Comparison of ENCODE assay signal across 8 cellular contexts in genomic region chr9:121074370-121075250, GRCh38. TPM values are rescaled to one million over a fixed set of nuclear protein-coding genes. Genes with fewer than 3 reads are reported as not detected.
DNase-seq lines count a peak whose midpoint lies in the region; ATAC-seq lines count a peak whose summit lies in the region.

Gene CNTRL (plus strand): TSS chr9:121074955. CDS start chr9:121088327, 13,372 bp downstream.

- peaks cover 27% of the 10 kb centered on the region for H3K4me1 Mint-ChIP-seq in memory B cell

- CTCF ChIA-PET in activated CD8-positive, alpha-beta memory T cell treated with anti-CD3 and anti-CD28 coated beads for 36 hours (lab: Charles Lee) = interaction anchor here (0.6 to 1.9 kb wide), 2 partner anchors 10 to 365 kb away, joined by 3 to 5 read pairs; no protein-coding TSS in a partner anchor

- H3K27me3 Mint-ChIP-seq in memory B cell = no peaks in the 10 kb centered on the region

- peak; percentile 69 for ATAC-seq in GM21381 (IDR thresholded peaks at IDR 0.05; ENCODE audit: unreplicated experiment)
- ATAC-seq in memory B cell (ENCODE audit: low read depth) = peak; percentile 61

- H3K9me3 Mint-ChIP-seq in memory B cell = no peaks in the 10 kb centered on the region

- H3K4me3 Mint-ChIP-seq in memory B cell = peak within 1 kb of the TSS; percentile 98

- peak; percentile 84 for DNase-seq in COLO829 (ENCODE audit: low spot score)
- peak in 74 of 76 experiments; percentile 36 to 88 (median 80) for DNase-seq in HUDEP-2 (lab: John Stamatoyannopoulos, UW; ENCODE audit: unreplicated experiment in 76 of 76)
- DNase-seq in NOMO-1 treated with DMSO at 0.1 percent for 48 hours (lab: John Stamatoyannopoulos, UW; ENCODE audit: unreplicated experiment) = peak; percentile 94
- peak; percentile 80 for DNase-seq in effector CD4-positive, alpha-beta T cell
- DNase-seq in memory B cell (ENCODE audit: low spot score in 2 of 2) = peak; percentile 68 to 71
- DNase-seq in stimulated activated CD8-positive, alpha-beta memory T cell treated with anti-CD3 and anti-CD28 coated beads, Interleukin-12 subunit alpha, Interleukin-12 subunit beta, amount 100 ng/mL, for 1 hour (ENCODE audit: low read depth) = peak; percentile 72

- peak within 1 kb of the TSS; percentile 94 for H3K27ac Mint-ChIP-seq in memory B cell

- H3K36me3 Mint-ChIP-seq in memory B cell = no peaks in the 10 kb centered on the region

- POLR2A ChIA-PET in activated CD8-positive, alpha-beta memory T cell treated with anti-CD3 and anti-CD28 coated beads for 36 hours (lab: Charles Lee) = no interaction called here

RNA-seq across cellular contexts. Expression of gene CNTRL, which starts in this region (rescaled TPM):
- 10 to 100 TPM; 57.0 to 59.0 TPM for total RNA-seq in activated CD8-positive, alpha-beta memory T cell treated with anti-CD3 and anti-CD28 coated beads for 36 hours

Comparison
In these comparisons a context has a peak if more than half of its experiments do, and no peak if none do; other contexts are left out.
1. Peak in every context shown above with its lines: DNase-seq and ATAC-seq.